ENCODE assay signal across 9 cellular contexts in genomic region chr3:152026033-152026556, GRCh38.
DNase-seq lines count a peak whose midpoint lies in the region; ATAC-seq, FAIRE-seq and TF ChIP-seq lines count a peak whose summit lies in the region.
"Had no signal": no experiment of that assay in that cellular context is flagged by ENCODE, and none has a peak within 500 bp of the region (broad histone marks: within the 10 kb centered on the region; RNA-seq: fewer than 3 reads in every experiment).

No MANE protein-coding gene starts in this region.

- POLR2A ChIA-PET in K562 (lab: Yijun Ruan, JAX), result no interaction called here

- DNase-seq in GF-D8 (lab: John Stamatoyannopoulos, UW) (peak; percentile 4), NCI-H2196 (lab: John Stamatoyannopoulos, UW; ENCODE audit: unreplicated experiment) (peak; percentile 35), K562 (ENCODE audit: extremely low read depth in 1 of 4, low spot score in 3 of 4) (peak in 1 of 4 experiments; percentile 20), NCI-H446 (lab: John Stamatoyannopoulos, UW) (no peak), GM19240 (ENCODE audit: insufficient read length, low spot score) (no peak), GM19239 (ENCODE audit: insufficient read length, low spot score) (no peak)
- DNase-seq: activated CD4-positive, alpha-beta T cell treated with anti-CD3 and anti-CD28 coated beads, Interleukin-2, amount 10 ng/mL, durations not matched to agents 7 days and 5 days had no signal

- H3K4me3 ChIP-seq in K562, result no peak overlapping the region
- H3K4me3 ChIP-seq in neural cell (ENCODE audit: low read length), result no peak overlapping the region

- H3K4me1 ChIP-seq in K562 (replicated peaks in 1 of 2; ENCODE audit: control insufficient read depth in 2 of 2, insufficient read depth in 2 of 2, low read length in 2 of 2), result no peaks in the 10 kb centered on the region

- 46% methylated on average over 5 of the region's 5 CpGs for WGBS in K562 (ENCODE audit: insufficient coverage, low coverage, missing lambda C conversion rate)

- H3F3A ChIP-seq in neural cell (ENCODE audit: insufficient read depth, low read length, poor library complexity, severe bottlenecking), result no peaks in the 10 kb centered on the region

- TF ChIP-seq RAD21 in K562 (CRISPR knock-in tag; conservative IDR thresholded peaks at IDR 0.05 in 1 of 2, IDR thresholded peaks at IDR 0.05 in 1 of 2) (peak; percentile 26 to 49), neural cell (conservative IDR thresholded peaks at IDR 0.05) (peak; percentile 54)

- no peaks in the 10 kb centered on the region for H3K9me1 ChIP-seq in K562 (ENCODE audit: control insufficient read depth, insufficient read depth, low read length)

- BruUV-seq in K562 (replicated peaks; lab: Mats Ljungman, UMichigan), result no TSS peak

- H3K27me3 ChIP-seq in K562 (ENCODE audit: control insufficient read depth in 2 of 2, insufficient read depth in 2 of 2, low read length in 2 of 2) (no peaks in the 10 kb centered on the region), neural cell (ENCODE audit: insufficient read depth, low read depth, low read length) (no peaks in the 10 kb centered on the region)

- intact Hi-C loops in K562 (cut with micrococcal nuclease), result no loop called here

- no peaks in the 10 kb centered on the region for H3K9me2 ChIP-seq in neural cell (ENCODE audit: insufficient read depth, low read length)

- no peaks in the 10 kb centered on the region for H3K9me3 ChIP-seq in K562 (replicated peaks; ENCODE audit: control insufficient read depth, insufficient read depth, low read depth, low read length)
- H3K9me3 ChIP-seq in neural cell (ENCODE audit: low read length), result no peaks in the 10 kb centered on the region

- TF ChIP-seq POLR2A in K562 (conservative IDR thresholded peaks at IDR 0.05), result no peak

- ATAC-seq in K562 (no peak), HG03139 (IDR thresholded peaks at IDR 0.05; ENCODE audit: unreplicated experiment) (no peak)

- H3K27ac ChIP-seq in K562 (ENCODE audit: extremely low read depth, low read depth, low read length), result no peak overlapping the region
- H3K27ac ChIP-seq in neural cell (ENCODE audit: low read length), result no peak overlapping the region

- H4K20me1 ChIP-seq in K562 (replicated peaks; ENCODE audit: control insufficient read depth, insufficient read depth, low read length), result no peaks in the 10 kb centered on the region
- H4K20me1 ChIP-seq in neural cell (ENCODE audit: insufficient read depth), result no peaks in the 10 kb centered on the region

- no peak overlapping the region for H2AFZ ChIP-seq in K562 (ENCODE audit: low read depth, low read length)
- H2AFZ ChIP-seq in neural cell (ENCODE audit: low read depth, low read length), result no peak overlapping the region

- TF ChIP-seq CTCF in K562 (IDR thresholded peaks at IDR 0.05 in 2 of 3, conservative IDR thresholded peaks at IDR 0.05 in 1 of 3; ENCODE audit: insufficient read depth in 2 of 3, low read depth in 1 of 3, low read length in 3 of 3) (peak in 1 of 3 experiments; percentile 43; a peak in 2 of 6 replicates), neural cell (IDR thresholded peaks at IDR 0.05; ENCODE audit: poor library complexity, severe bottlenecking) (no peak)

- TF ChIP-seq EP300 in K562 (IDR thresholded peaks at IDR 0.05; ENCODE audit: low read length), result no peak
- no peak for TF ChIP-seq EP300 in neural cell (conservative IDR thresholded peaks at IDR 0.05; ENCODE audit: poor library complexity, severe bottlenecking)

- H3K36me3 ChIP-seq in K562 (ENCODE audit: control insufficient read depth, insufficient read depth, low read length), result no peaks in the 10 kb centered on the region
- no peaks in the 10 kb centered on the region for H3K36me3 ChIP-seq in neural cell (ENCODE audit: insufficient read depth, low read length)

- H3K79me2 ChIP-seq in K562 (ENCODE audit: control insufficient read depth, insufficient read depth, low read length) (no peaks in the 10 kb centered on the region), neural cell (replicated peaks; ENCODE audit: insufficient read depth, low read length) (no peaks in the 10 kb centered on the region)

- in situ Hi-C loops in K562 (cut with MboI), result no loop called here

- H3K4me2 ChIP-seq in K562 (ENCODE audit: insufficient read depth, low read length) (no peak overlapping the region), neural cell (ENCODE audit: low read length) (no peak overlapping the region)

- FAIRE-seq in K562 (lab: Jason Lieb, UNC), result no peak
- no peak for FAIRE-seq in GM19239 (lab: Jason Lieb, UNC)

- H3K9ac ChIP-seq in K562 (ENCODE audit: insufficient read depth in 1 of 2, low read depth in 2 of 2, low read length in 2 of 2) (no peak overlapping the region), neural cell (ENCODE audit: low read length) (no peak overlapping the region)

- CTCF ChIA-PET in K562 (lab: Yijun Ruan, JAX; ENCODE audit: low intra/inter-chr PET ratio), result interaction anchor here (1.1 kb wide), 1 partner anchor 418 kb away, joined by 3 read pairs; no protein-coding TSS in a partner anchor

TF ChIP-seq in K562, 482 proteins besides CTCF, POLR2A, EP300 and RAD21:
- TF ChIP-seq SPI1 (IDR thresholded peaks at IDR 0.05; ENCODE audit: borderline replicate concordance, low read depth, low read length), result peak; percentile 65; the same call in 1 of the 2 replicates
- TF ChIP-seq MYBL2 (IDR thresholded peaks at IDR 0.05; ENCODE audit: low read depth), result no peak
- no peak for TF ChIP-seq MYBL2 (CRISPR knock-in tag; IDR thresholded peaks at IDR 0.05; ENCODE audit: borderline replicate concordance)
- peak; percentile 66 for TF ChIP-seq FOSL1 (tag; conservative IDR thresholded peaks at IDR 0.05)

TF ChIP-seq in neural cell, 6 proteins besides CTCF, POLR2A, EP300 and RAD21:
- TF ChIP-seq SMC3 (conservative IDR thresholded peaks at IDR 0.05; ENCODE audit: poor library complexity), result peak; percentile 53
- TF ChIP-seq POLR2AphosphoS5 (IDR thresholded peaks at IDR 0.05), result no peak
- TF ChIP-seq REST (IDR thresholded peaks at IDR 0.05; ENCODE audit: borderline replicate concordance), result no peak

Comparison
In these comparisons a context has a peak if more than half of its experiments do, and no peak if none do; other contexts are left out.
1. DNase-seq: peak in GF-D8 (single experiment) and NCI-H2196 (single experiment); none in NCI-H446 (0 of 2), GM19240 (single experiment) and GM19239 (single experiment).